Comparison of ENCODE assay signal across 30 cellular contexts in the genomic region with DNA sequence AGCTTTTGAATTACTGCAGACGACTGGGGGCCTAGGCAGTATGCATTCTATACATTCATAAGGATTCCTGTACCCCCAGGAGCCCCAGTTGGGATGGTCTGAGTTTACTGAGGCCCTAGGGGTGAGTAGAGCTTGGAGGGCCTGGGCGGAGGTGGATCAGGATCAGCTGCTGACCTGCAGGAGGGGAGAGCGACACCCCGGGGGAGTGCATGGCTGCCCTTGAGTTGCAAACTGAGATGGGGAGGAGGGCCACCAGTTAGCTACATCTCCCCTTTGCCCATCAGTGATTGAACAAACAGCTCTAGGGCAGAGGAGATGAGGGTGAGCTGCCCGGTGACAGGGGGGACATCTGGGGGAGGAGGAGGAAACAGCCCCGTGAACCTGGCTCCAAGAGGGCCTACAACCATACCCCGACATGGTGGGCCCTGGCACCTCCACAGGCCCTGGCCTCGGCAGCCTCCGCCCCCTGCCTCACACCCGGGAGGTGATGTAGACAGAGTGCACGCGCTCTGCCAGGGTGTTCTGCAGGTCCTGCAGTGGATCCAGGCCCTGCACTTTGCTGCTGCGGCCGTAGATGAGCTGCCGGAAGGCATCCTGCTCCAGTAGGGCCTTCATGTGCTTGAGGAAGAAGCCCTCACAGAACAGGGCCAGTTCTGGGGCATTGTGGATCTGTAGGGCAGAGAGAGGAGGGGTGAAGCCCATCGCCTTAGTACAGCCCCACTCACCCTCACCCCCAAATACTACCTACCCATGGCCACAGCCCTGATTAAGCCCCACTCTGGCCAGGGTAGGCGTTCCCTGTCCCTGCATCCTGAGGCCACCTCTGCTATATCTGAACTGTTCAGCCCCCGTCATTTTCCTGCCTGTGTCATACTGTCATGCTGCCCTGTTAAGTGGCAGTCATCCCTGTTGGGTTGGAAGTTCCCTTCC. TPM values are rescaled to one million over a fixed set of nuclear protein-coding genes. Genes with fewer than 3 reads are reported as not detected.
DNase-seq lines count a peak whose midpoint lies in the region; ATAC-seq, FAIRE-seq and TF ChIP-seq lines count a peak whose summit lies in the region.
"Had no signal": no experiment of that assay in that cellular context is flagged by ENCODE, and none has a peak within 500 bp of the region (broad histone marks: within the 10 kb centered on the region; RNA-seq: fewer than 3 reads in every experiment).

No MANE protein-coding gene starts in this region.

- H3K36me3 ChIP-seq in HepG2 (replicated peaks in 1 of 2; ENCODE audit: control insufficient read depth in 1 of 2, insufficient read depth in 2 of 2, low read length in 2 of 2) (peaks cover 23 to 48% of the 10 kb centered on the region in 2 experiments), right lobe of liver (peaks cover 0 to 28% (median 8%) of the 10 kb centered on the region in 4 donors)

- no peaks in the 10 kb centered on the region for H3K27me3 Mint-ChIP-seq in stimulated activated memory B cell treated with anti-CD40 and anti-IgM and Interleukin-4, amounts not matched to agents 10 μg/mL and 1 μg/mL and 100 μg/mL, for 72 hours
- H3K27me3 Mint-ChIP-seq in HFFc6 (ENCODE audit: insufficient read depth) = peaks cover 7% of the 10 kb centered on the region
- H3K27me3 Mint-ChIP-seq: activated CD4-positive, alpha-beta T cell treated with anti-CD3 and anti-CD28 coated beads, Interleukin-2, amount 10 ng/mL, durations not matched to agents 24 days and 14 days; activated naive CD4-positive, alpha-beta T cell treated with anti-CD3 and anti-CD28 coated beads, Interleukin-2, amount 10 ng/mL, durations not matched to agents 7 days and 5 days had no signal

- in situ Hi-C loops in HepG2 (cut with HindIII; ENCODE audit: extremely low pct_ligation_motif_present, low pct_unique_long_range_greater_than_20kb) = loop anchor here (25.0 kb wide), 1 partner anchor 760 kb away; a partner anchor contains a TSS

- WGBS in HepG2 (ENCODE audit: low lambda C conversion rate) = 98% methylated on average over 12 of the region's 18 CpGs
- 84% methylated on average over 3 of the region's 18 CpGs for WGBS in right lobe of liver (ENCODE audit: insufficient coverage, low coverage, low lambda C conversion rate, missing lambda C conversion rate)

- intact Hi-C loops in HepG2 (cut with micrococcal nuclease; ENCODE audit: unreplicated experiment) = no loop called here
- intact Hi-C loops in right lobe of liver (cut with DNase I) = no loop called here

- H3K4me1 ChIP-seq in HepG2 (ENCODE audit: insufficient read depth, low read length) = no peaks in the 10 kb centered on the region
- peaks cover 0 to 2% (median under 1%) of the 10 kb centered on the region in 4 donors for H3K4me1 ChIP-seq in right lobe of liver
- H3K4me1 ChIP-seq: pancreas, testis had no signal

- H3K79me2 ChIP-seq in HepG2 (ENCODE audit: insufficient read depth, low read length) = no peaks in the 10 kb centered on the region

- H4K20me1 ChIP-seq in HepG2 (ENCODE audit: insufficient read depth, low read length) = no peaks in the 10 kb centered on the region

- no peak for TF ChIP-seq CTCF in HepG2 (CRISPR knock-in tag; IDR thresholded peaks at IDR 0.05)
- TF ChIP-seq CTCF in right lobe of liver (IDR thresholded peaks at IDR 0.05) = no peak
- no peak for TF ChIP-seq CTCF in HL-60 (IDR thresholded peaks at IDR 0.05; ENCODE audit: insufficient read depth, low read length)
- no peak for TF ChIP-seq CTCF in HFFc6 (IDR thresholded peaks at IDR 0.05)

- no peak for DNase-seq in HepG2 (ENCODE audit: low spot score)
- DNase-seq in right lobe of liver = no peak
- no peak for DNase-seq in HL-60 (ENCODE audit: low read depth in 1 of 2, low spot score in 1 of 2)
- no peak for DNase-seq in HFFc6
- DNase-seq: activated CD4-positive, alpha-beta T cell treated with anti-CD3 and anti-CD28 coated beads, Interleukin-2, amount 10 ng/mL, durations not matched to agents 24 days and 14 days; activated CD8-positive, alpha-beta memory T cell treated with anti-CD3 and anti-CD28 coated beads for 24 hours; activated naive CD4-positive, alpha-beta T cell treated with anti-CD3 and anti-CD28 coated beads, Interleukin-2, amount 10 ng/mL, durations not matched to agents 7 days and 5 days; activated T-cell treated with anti-CD3 and anti-CD28 coated beads, Interleukin-2, amount 50 U/mL, for 4 hours; anterior cingulate cortex; effector CD8-positive, alpha-beta T cell; hypothalamus; left cardiac atrium; mucosa of descending colon; NCI-H1105 treated with DMSO at 0.1 percent for 48 hours; NCI-H2029 treated with DMSO at 0.1 percent for 48 hours; NCI-H526 treated with DMSO at 0.1 percent for 48 hours; pancreas; PC-9; SHP77; stimulated activated naive CD4-positive, alpha-beta T cell treated with Interleukin-2 at 50 U/mL for 16 hours; T-helper 9 cell; testis had no signal

- no peak overlapping the region for H3K4me3 Mint-ChIP-seq in stimulated activated memory B cell treated with anti-CD40 and anti-IgM and Interleukin-4, amounts not matched to agents 10 μg/mL and 1 μg/mL and 100 μg/mL, for 72 hours
- H3K4me3 Mint-ChIP-seq in HFFc6 = no peak overlapping the region
- H3K4me3 Mint-ChIP-seq: activated CD4-positive, alpha-beta T cell treated with anti-CD3 and anti-CD28 coated beads, Interleukin-2, amount 10 ng/mL, durations not matched to agents 24 days and 14 days; activated naive CD4-positive, alpha-beta T cell treated with anti-CD3 and anti-CD28 coated beads, Interleukin-2, amount 10 ng/mL, durations not matched to agents 7 days and 5 days; activated T-cell treated with anti-CD3 and anti-CD28 coated beads, Interleukin-2, amount 50 U/mL, for 4 hours; nephron had no signal

- H3K4me2 ChIP-seq in HepG2 (ENCODE audit: low read depth, low read length) = no peak overlapping the region
- H3K4me2 ChIP-seq: PC-9 had no signal

- FAIRE-seq in HepG2 (lab: Jason Lieb, UNC) = no peak
- FAIRE-seq: H1, pancreas had no signal

- peak overlapping the region; percentile 38 for H3K27ac Mint-ChIP-seq in stimulated activated memory B cell treated with anti-CD40 and anti-IgM and Interleukin-4, amounts not matched to agents 10 μg/mL and 1 μg/mL and 100 μg/mL, for 72 hours
- H3K27ac Mint-ChIP-seq in HFFc6 = no peak overlapping the region

- CTCF ChIA-PET in HepG2 (lab: Yijun Ruan, JAX; ENCODE audit: low intra/inter-chr PET ratio, low total read pairs) = interaction anchor here (3.3 kb wide), 1 partner anchor 207 kb away, joined by 21 read pairs; no protein-coding TSS in a partner anchor

- TF ChIP-seq POLR2A in HepG2 (IDR thresholded peaks at IDR 0.05; ENCODE audit: insufficient read depth in 1 of 2, low read depth in 2 of 2, low read length in 2 of 2) = no peak
- TF ChIP-seq POLR2A in right lobe of liver (IDR thresholded peaks at IDR 0.05) = no peak

- POLR2A ChIA-PET in HepG2 (lab: Yijun Ruan, JAX) = no interaction called here

- no peaks in the 10 kb centered on the region for H3K27me3 ChIP-seq in HepG2 (ENCODE audit: control insufficient read depth in 1 of 2, insufficient read depth in 2 of 2, low read length in 2 of 2)
- no peaks in the 10 kb centered on the region for H3K27me3 ChIP-seq in right lobe of liver
- H3K27me3 ChIP-seq in HL-60 (ENCODE audit: insufficient read depth, poor library complexity, severe bottlenecking) = no peaks in the 10 kb centered on the region
- H3K27me3 ChIP-seq: pancreas, testis had no signal

- H3K36me3 Mint-ChIP-seq in stimulated activated memory B cell treated with anti-CD40 and anti-IgM and Interleukin-4, amounts not matched to agents 10 μg/mL and 1 μg/mL and 100 μg/mL, for 72 hours = peaks cover 24% of the 10 kb centered on the region
- H3K36me3 Mint-ChIP-seq in HFFc6 (ENCODE audit: low read depth) = no peaks in the 10 kb centered on the region

- peaks cover 27% of the 10 kb centered on the region for H3K4me1 Mint-ChIP-seq in stimulated activated memory B cell treated with anti-CD40 and anti-IgM and Interleukin-4, amounts not matched to agents 10 μg/mL and 1 μg/mL and 100 μg/mL, for 72 hours
- peaks cover 8% of the 10 kb centered on the region for H3K4me1 Mint-ChIP-seq in HFFc6 (ENCODE audit: low read depth)
- H3K4me1 Mint-ChIP-seq: activated naive CD4-positive, alpha-beta T cell treated with anti-CD3 and anti-CD28 coated beads, Interleukin-2, amount 10 ng/mL, durations not matched to agents 7 days and 5 days had no signal

- H2AFZ ChIP-seq in HepG2 (ENCODE audit: low read length) = no peak overlapping the region
- H2AFZ ChIP-seq: PC-9 had no signal

- ATAC-seq in HepG2 = no peak
- ATAC-seq in right lobe of liver = no peak
- ATAC-seq in esophagus mucosa = peak; percentile 9
- no peak for ATAC-seq in stimulated activated memory B cell treated with anti-CD40 and anti-IgM and Interleukin-4, amounts not matched to agents 10 μg/mL and 1 μg/mL and 100 μg/mL, for 72 hours
- ATAC-seq in HG03095 (IDR thresholded peaks at IDR 0.05; ENCODE audit: unreplicated experiment) = no peak
- no peak for ATAC-seq in GM18511 (IDR thresholded peaks at IDR 0.05; ENCODE audit: unreplicated experiment)
- ATAC-seq: activated T-cell treated with anti-CD3 and anti-CD28 coated beads, Interleukin-2, amount 50 U/mL, for 4 hours; left cardiac atrium; mucosa of descending colon; pancreas had no signal

- H3K9me3 ChIP-seq in HepG2 (ENCODE audit: low read length) = no peaks in the 10 kb centered on the region
- H3K9me3 ChIP-seq in right lobe of liver = no peaks in the 10 kb centered on the region
- H3K9me3 ChIP-seq: mucosa of descending colon, pancreas, testis had no signal

- no peak for TF ChIP-seq RAD21 in HepG2 (CRISPR knock-in tag; IDR thresholded peaks at IDR 0.05)

- TF ChIP-seq EP300 in HepG2 (IDR thresholded peaks at IDR 0.05; ENCODE audit: low read depth in 2 of 2, low read length in 2 of 2) = no peak
- no peak for TF ChIP-seq EP300 in HepG2 (CRISPR knock-in tag; IDR thresholded peaks at IDR 0.05; ENCODE audit: borderline replicate concordance)

- H3K9me3 Mint-ChIP-seq in stimulated activated memory B cell treated with anti-CD40 and anti-IgM and Interleukin-4, amounts not matched to agents 10 μg/mL and 1 μg/mL and 100 μg/mL, for 72 hours = no peaks in the 10 kb centered on the region
- no peaks in the 10 kb centered on the region for H3K9me3 Mint-ChIP-seq in HFFc6
- H3K9me3 Mint-ChIP-seq: activated CD4-positive, alpha-beta T cell treated with anti-CD3 and anti-CD28 coated beads, Interleukin-2, amount 10 ng/mL, durations not matched to agents 24 days and 14 days; activated naive CD4-positive, alpha-beta T cell treated with anti-CD3 and anti-CD28 coated beads, Interleukin-2, amount 10 ng/mL, durations not matched to agents 7 days and 5 days; activated T-cell treated with anti-CD3 and anti-CD28 coated beads, Interleukin-2, amount 50 U/mL, for 4 hours; nephron had no signal

- H3K4me3 ChIP-seq in HepG2 (replicated peaks in 1 of 3; ENCODE audit: insufficient read depth in 1 of 3, low read depth in 2 of 3, low read length in 3 of 3) (no peak overlapping the region), right lobe of liver (no peak overlapping the region), HL-60 (replicated peaks; ENCODE audit: insufficient read depth, low read length) (no peak overlapping the region)
- H3K4me3 ChIP-seq: coronary artery, mucosa of descending colon, pancreas, PC-9, testis had no signal

- no TSS peak for BruUV-seq in HepG2 (replicated peaks; lab: Mats Ljungman, UMichigan)

- no peak overlapping the region for H3K9ac ChIP-seq in HepG2 (ENCODE audit: insufficient read depth, low read depth, low read length)

- no peak overlapping the region for H3K27ac ChIP-seq in HepG2 (ENCODE audit: extremely low read length, insufficient read depth, low read length)
- H3K27ac ChIP-seq in right lobe of liver = no peak overlapping the region
- H3K27ac ChIP-seq in HL-60 (replicated peaks) = peak overlapping the region; percentile 64
- H3K27ac ChIP-seq: coronary artery, epithelial cell of prostate, pancreas, PC-9, testis had no signal

RNA-seq across cellular contexts. Expression of a gene that starts 46.8 kb away (rescaled TPM):
- total RNA-seq in HepG2 (2016; rRNA removed; fragmentation: Illumina TruSeq; extraction: Trizol) = 51.9 and 68.5 TPM in 2 replicates
- total RNA-seq in HepG2 (2016; cell fraction: cytosol; rRNA removed; fragmentation: Illumina TruSeq; extraction: Trizol; ENCODE audit: low read depth) = 11.7 and 14.5 TPM in 2 replicates
- 51.3 and 65.0 TPM in 2 replicates for total RNA-seq in HepG2 (2016; cell fraction: insoluble cytoplasmic fraction; rRNA removed; fragmentation: Illumina TruSeq; extraction: Trizol)
- total RNA-seq in HepG2 (2016; cell fraction: membrane; rRNA removed; fragmentation: Illumina TruSeq; extraction: Trizol) = 23.4 and 24.4 TPM in 2 replicates
- total RNA-seq in HepG2 (2016; cell fraction: nucleus; rRNA removed; fragmentation: Illumina TruSeq; extraction: Trizol) = 52.2 and 52.3 TPM in 2 replicates
- 33.9 TPM in 2 replicates for polyA plus RNA-seq in HepG2 (2011; rRNA removed)
- polyA plus RNA-seq in HepG2 (2011; cell fraction: cytosol; rRNA removed) = 22.9 and 27.5 TPM in 2 replicates
- 49.7 and 54.1 TPM in 2 replicates for polyA plus RNA-seq in HepG2 (2011; cell fraction: nucleus; rRNA removed)
- 26.7 and 33.0 TPM in 2 replicates for polyA plus RNA-seq in HepG2 (2012)
- 5.2 and 5.6 TPM in 2 replicates for polyA plus RNA-seq in HepG2 (2016; cell fraction: cytosol; fragmentation: Illumina TruSeq; extraction: Trizol; ENCODE audit: low read depth)
- polyA plus RNA-seq in HepG2 (2016; cell fraction: insoluble cytoplasmic fraction; fragmentation: Illumina TruSeq; extraction: Trizol; ENCODE audit: low read depth) = 56.8 and 61.8 TPM in 2 replicates
- 12.1 and 13.5 TPM in 2 replicates for polyA plus RNA-seq in HepG2 (2016; cell fraction: membrane; fragmentation: Illumina TruSeq; extraction: Trizol; ENCODE audit: low read depth)
- polyA plus RNA-seq in HepG2 (2016; cell fraction: nucleus; fragmentation: Illumina TruSeq; extraction: Trizol; ENCODE audit: insufficient read depth, low read depth) = 73.3 and 79.4 TPM in 2 replicates
- 94.6 and 150 TPM in 2 replicates for polyA minus RNA-seq in HepG2 (2011; rRNA and poly(A)+ RNA removed; ENCODE audit: low replicate concordance)
- polyA minus RNA-seq in HepG2 (2011; cell fraction: cytosol; rRNA and poly(A)+ RNA removed) = 36.1 and 49.2 TPM in 2 replicates
- polyA minus RNA-seq in HepG2 (2011; cell fraction: nucleus; rRNA and poly(A)+ RNA removed) = 60.5 and 63.5 TPM in 2 replicates
- total RNA-seq in right lobe of liver = 10 to 100 TPM; 11.9 to 22.9 (median 19.1) TPM
- 41.1 TPM for total RNA-seq in esophagus mucosa
- total RNA-seq in HFFc6 (2021; fragmentation: NEBNext Ultra II Directional; extraction: Animal tissue kit (Norgen Biotek cat#: 25700)) = 10 to 100 TPM; 46.9 to 61.2 (median 54.9) TPM
